ENCODE assay signal across 22 cellular contexts in genomic region chr9:94478755-94479730, GRCh38.
"Had no signal": no experiment of that assay in that cellular context is flagged by ENCODE, and none has a peak within 500 bp of the region (broad histone marks: within the 10 kb centered on the region; RNA-seq: fewer than 3 reads in every experiment).

No MANE protein-coding gene starts in this region.

- DNase-seq: activated CD4-positive, alpha-beta memory T cell treated with anti-CD3 and anti-CD28 coated beads, Interleukin-2, amount 10 ng/mL, durations not matched to agents 7 days and 5 days; activated CD4-positive, alpha-beta T cell treated with anti-CD3 and anti-CD28 coated beads, Interleukin-2, amount 10 ng/mL, durations not matched to agents 24 days and 14 days; activated effector memory CD4-positive, alpha-beta T cell treated with anti-CD3 and anti-CD28 coated beads, Interleukin-2, amount 50 U/mL, for 16 hours; activated naive CD4-positive, alpha-beta T cell treated with anti-CD3 and anti-CD28 coated beads, Interleukin-2, amount 50 U/mL, for 16 hours; activated naive CD8-positive, alpha-beta T cell treated with anti-CD3 and anti-CD28 coated beads, Interleukin-2, amount 50 U/mL, for 24 hours; activated T-cell treated with anti-CD3 and anti-CD28 coated beads, Interleukin-2, amount 50 U/mL, for 72 hours; body of pancreas; head of caudate nucleus; left ventricle myocardium superior; mammary epithelial cell; retina; sigmoid colon; stimulated activated CD4-positive, alpha-beta T cell treated with anti-CD3 and anti-CD28 coated beads, Interleukin-2, amount 100 ng/mL, for 48 hours; stimulated activated CD8-positive, alpha-beta memory T cell treated with anti-CD3 and anti-CD28 coated beads, Interleukin-4, amount 100 ng/mL, for 48 hours; stimulated activated naive CD4-positive, alpha-beta T cell treated with Interleukin-2 at 50 U/mL for 16 hours; substantia nigra; thyroid gland had no signal

- ATAC-seq: activated CD4-positive, CD25-positive, alpha-beta regulatory T cell treated with anti-CD3 and anti-CD28 coated beads, Interleukin-2, amount 50 U/mL, for 24 hours; activated T-cell treated with anti-CD3 and anti-CD28 coated beads, Interleukin-2, amount 50 U/mL, for 72 hours; body of pancreas; gastroesophageal sphincter; left ventricle myocardium superior had no signal

- H3K4me1 ChIP-seq: body of pancreas, gastroesophageal sphincter, sigmoid colon, thyroid gland had no signal

- H3K36me3 ChIP-seq: cardiac muscle cell, gastroesophageal sphincter, sigmoid colon, thyroid gland had no signal

- H3K27ac ChIP-seq: body of pancreas, cardiac muscle cell, epithelial cell of prostate, gastroesophageal sphincter, sigmoid colon, thyroid gland, VCaP had no signal

- H3K9me3 ChIP-seq: body of pancreas, sigmoid colon, thyroid gland had no signal

- H3K27me3 ChIP-seq: body of pancreas, cardiac muscle cell, gastroesophageal sphincter, thyroid gland had no signal

- H3K4me3 ChIP-seq: body of pancreas, cardiac muscle cell, gastroesophageal sphincter, sigmoid colon, thyroid gland had no signal
